10 cellular contexts compared by ENCODE assay signal in genomic region chr16:84562174-84562815, GRCh38. TPM values are rescaled to one million over a fixed set of nuclear protein-coding genes. Genes with fewer than 3 reads are reported as not detected.
DNase-seq lines count a peak whose midpoint lies in the region; ATAC-seq, FAIRE-seq and TF ChIP-seq lines count a peak whose summit lies in the region.
"Had no signal": no experiment of that assay in that cellular context is flagged by ENCODE, and none has a peak within 500 bp of the region (broad histone marks: within the 10 kb centered on the region; RNA-seq: fewer than 3 reads in every experiment).

No MANE protein-coding gene starts in this region.

- ATAC-seq in GM19025 (IDR thresholded peaks at IDR 0.05; ENCODE audit: low read depth, unreplicated experiment) (peak; percentile 53), HG03095 (IDR thresholded peaks at IDR 0.05; ENCODE audit: unreplicated experiment) (peak; percentile 69), GM12878 (peak; percentile 92), HG03457 (IDR thresholded peaks at IDR 0.05; ENCODE audit: unreplicated experiment) (no peak), HG02571 (IDR thresholded peaks at IDR 0.05; ENCODE audit: unreplicated experiment) (no peak)

- H3K27ac Mint-ChIP-seq in CD14-positive monocyte (peak overlapping the region; percentile 81 to 95 (median 85)), type B pancreatic cell (no peak overlapping the region)

- H3K9ac ChIP-seq in GM12878 (ENCODE audit: control insufficient read depth, insufficient read depth, low read length): no peak overlapping the region

- BruUV-seq in GM12878 (replicated peaks; lab: Mats Ljungman, UMichigan): no TSS peak

- POLR2A ChIA-PET in GM12878 (lab: Charles Lee): interaction anchor here (0.6 to 1.9 kb wide), 4 partner anchors 30 to 120 kb away, joined by 3 to 10 read pairs (median 6); no protein-coding TSS in a partner anchor

- H3K27ac ChIP-seq in GM12878 (ENCODE audit: control insufficient read depth, insufficient read depth): peak overlapping the region; percentile 66

- H3K79me2 ChIP-seq in GM12878 (ENCODE audit: control insufficient read depth, insufficient read depth, low read length): no peaks in the 10 kb centered on the region

- H3K36me3 ChIP-seq in GM12878 (ENCODE audit: control insufficient read depth in 2 of 2, insufficient read depth in 2 of 2, low read length in 1 of 2): peaks cover 18 to 38% of the 10 kb centered on the region in 2 experiments

- peak; percentile 78 for FAIRE-seq in GM12878 (lab: Jason Lieb, UNC)

- TF ChIP-seq CTCF in CD14-positive monocyte (IDR thresholded peaks at IDR 0.05) (no peak), GM12878 (IDR thresholded peaks at IDR 0.05 in 2 of 3, conservative IDR thresholded peaks at IDR 0.05 in 1 of 3; ENCODE audit: control insufficient read depth in 2 of 3, extremely low read depth in 1 of 3, insufficient read depth in 1 of 3, low read depth in 3 of 3, low read length in 3 of 3) (no peak), type B pancreatic cell (conservative IDR thresholded peaks at IDR 0.05) (no peak)

- peaks cover 43% of the 10 kb centered on the region for H3K4me1 Mint-ChIP-seq in CD14-positive monocyte
- H3K4me1 Mint-ChIP-seq in type B pancreatic cell (ENCODE audit: unreplicated experiment): peaks cover 17% of the 10 kb centered on the region

- peak; percentile 80 for DNase-seq in CD14-positive monocyte (ENCODE audit: low spot score)
- peak; percentile 64 for DNase-seq in GM12878 (ENCODE audit: low read depth, low spot score)
- no peak for DNase-seq in stimulated activated CD8-positive, alpha-beta memory T cell treated with anti-CD3 and anti-CD28 coated beads, Interleukin-4, amount 100 ng/mL, for 48 hours
- DNase-seq in type B pancreatic cell (ENCODE audit: extremely low spot score, unreplicated experiment): no peak
- DNase-seq: activated CD8-positive, alpha-beta memory T cell treated with anti-CD3 and anti-CD28 coated beads, Interleukin-2, amount 50 U/mL, for 4 hours; NCI-H1417 treated with DMSO at 0.1 percent for 48 hours had no signal

- RAD21 ChIA-PET in GM12878 (lab: Charles Lee; ENCODE audit: unreplicated experiment): interaction anchor here (1.0 to 1.8 kb wide), 11 partner anchors 8 to 60 kb away, joined by 3 to 11 read pairs (median 5); no protein-coding TSS in a partner anchor

- no peak overlapping the region for H2AFZ ChIP-seq in GM12878 (ENCODE audit: control insufficient read depth, low read depth, low read length)

- SMC1A ChIA-PET in GM12878 (lab: Charles Lee; ENCODE audit: uncharacterized antibody, unreplicated experiment): interaction anchor here (1.0 to 4.2 kb wide), 14 partner anchors 10 to 60 kb away, joined by 3 to 35 read pairs (median 5); no protein-coding TSS in a partner anchor

- TF ChIP-seq EP300 in GM12878 (IDR thresholded peaks at IDR 0.05; ENCODE audit: borderline replicate concordance in 1 of 2, control insufficient read depth in 1 of 2, low read depth in 2 of 2, low read length in 2 of 2): peak in 1 of 2 experiments; percentile 6; a peak in 1 of 4 replicates

- H3K4me3 Mint-ChIP-seq in CD14-positive monocyte: no peak overlapping the region
- H3K4me3 Mint-ChIP-seq in type B pancreatic cell: no peak overlapping the region

- H3K9me3 Mint-ChIP-seq in CD14-positive monocyte: no peaks in the 10 kb centered on the region
- H3K9me3 Mint-ChIP-seq in type B pancreatic cell: no peaks in the 10 kb centered on the region

- H4K20me1 ChIP-seq in GM12878 (ENCODE audit: control insufficient read depth, insufficient read depth): no peaks in the 10 kb centered on the region

- H3K4me1 ChIP-seq in GM12878 (ENCODE audit: control insufficient read depth, insufficient read depth, low read length): peaks cover 21% of the 10 kb centered on the region

- CTCF ChIA-PET in GM12878 (lab: Yijun Ruan, JAX): interaction anchor here (1.0 to 4.1 kb wide), 10 partner anchors 25 to 176 kb away, joined by 3 to 23 read pairs (median 4); no protein-coding TSS in a partner anchor

- H3K27me3 Mint-ChIP-seq in CD14-positive monocyte (ENCODE audit: low read depth in 3 of 3) (peaks cover 0 to 4% (median 1%) of the 10 kb centered on the region in 3 donors), type B pancreatic cell (no peaks in the 10 kb centered on the region)

- peak overlapping the region; percentile 39 for H3K4me2 ChIP-seq in GM12878 (ENCODE audit: control insufficient read depth, insufficient read depth)

- TF ChIP-seq RAD21 in GM12878 (IDR thresholded peaks at IDR 0.05; ENCODE audit: insufficient read depth, low read depth, low read length): no peak

- H3K9me3 ChIP-seq in GM12878 (replicated peaks; ENCODE audit: control insufficient read depth, insufficient read depth, low read length): no peaks in the 10 kb centered on the region; the same call in 2 of the 3 replicates

- H3K4me3 ChIP-seq in GM12878: no peak overlapping the region

- H3K27me3 ChIP-seq in GM12878 (replicated peaks in 1 of 2; ENCODE audit: control insufficient read depth in 2 of 2, insufficient read depth in 2 of 2, low read length in 1 of 2): no peaks in the 10 kb centered on the region

- TF ChIP-seq POLR2A in GM12878 (IDR thresholded peaks at IDR 0.05; ENCODE audit: low read depth, low read length): no peak; the same call in 1 of the 2 replicates

- 18% methylated on average over 16 of the region's 16 CpGs for WGBS in GM12878 (ENCODE audit: insufficient coverage, insufficient replicate concordance, low lambda C conversion rate, missing lambda C conversion rate)

- intact Hi-C loops in CD14-positive monocyte (cut with micrococcal nuclease) (loop anchor here (5.0 kb wide), 2 partner anchors 40 to 55 kb away; partner anchors contain the start of gene COTL1 (in 1 of the 2)), GM12878 (cut with micrococcal nuclease; ENCODE audit: unreplicated experiment) (loop anchor here (2.0 kb wide), 1 partner anchor 47 kb away; no protein-coding TSS in a partner anchor)

- in situ Hi-C loops in GM12878 (cut with MboI): no loop called here

- H3K36me3 Mint-ChIP-seq in CD14-positive monocyte: peaks cover 52 to 63% of the 10 kb centered on the region in 2 donors
- H3K36me3 Mint-ChIP-seq in type B pancreatic cell: peaks cover 4% of the 10 kb centered on the region

TF ChIP-seq in GM12878, 131 proteins besides CTCF, POLR2A, EP300 and RAD21 (continues in another document):
- TF ChIP-seq NR2C2 (IDR thresholded peaks at IDR 0.05; ENCODE audit: borderline replicate concordance, control insufficient read depth, insufficient read length, low read depth): no peak

RNA-seq across cellular contexts. Expression of gene COTL1, which starts 55.6 kb away (rescaled TPM):
- 1,000 to 10,000 TPM; 1,643 to 1,843 TPM for polyA plus RNA-seq in CD14-positive monocyte
- 94.3 and 106 TPM in 2 replicates for total RNA-seq in GM12878 (2013; cell fraction: nucleolus; rRNA removed)
- total RNA-seq in GM12878 (2014; rRNA removed): 417 and 464 TPM in 2 replicates
- 241 and 279 TPM in 2 replicates for total RNA-seq in GM12878 (2014; rRNA removed; fragmentation: Illumina TruSeq; extraction: Trizol)
- total RNA-seq in GM12878 (2021): 675 and 688 TPM in 2 replicates
- 255 TPM for polyA plus RNA-seq in GM12878 (2011; ENCODE audit: low read depth)
- 136 and 205 TPM in 2 replicates for polyA plus RNA-seq in GM12878 (2011; rRNA removed)
- polyA plus RNA-seq in GM12878 (2011; cell fraction: cytosol; rRNA removed): 261 and 288 TPM in 2 replicates
- polyA plus RNA-seq in GM12878 (2011; cell fraction: nucleus; rRNA removed): 174 and 206 TPM in 2 replicates
- 331 and 436 TPM in 2 replicates for polyA plus RNA-seq in GM12878 (2012)
- 257 and 493 TPM in 2 replicates for polyA plus RNA-seq in GM12878 (2014; fragmentation: Illumina TruSeq; extraction: Trizol)
- polyA plus RNA-seq in GM12878 (2014; fragmentation: Nextera tagmentation; extraction: Ambion mirVana): 100 to 1,000 TPM; 140 to 235 TPM
- 382 and 423 TPM in 2 replicates for polyA plus RNA-seq in GM12878 (2014; rRNA removed)
- polyA plus RNA-seq in GM12878 (2016; fragmentation: Nextera tagmentation; extraction: Ambion mirVana): 100 to 1,000 TPM; 146 to 894 TPM
- 103 and 174 TPM in 2 replicates for polyA minus RNA-seq in GM12878 (2011; rRNA and poly(A)+ RNA removed)
- polyA minus RNA-seq in GM12878 (2011; cell fraction: cytosol; rRNA and poly(A)+ RNA removed): 77.1 and 81.1 TPM in 2 replicates
- 78.5 and 132 TPM in 2 replicates for polyA minus RNA-seq in GM12878 (2011; cell fraction: nucleus; rRNA and poly(A)+ RNA removed)
- total RNA-seq in type B pancreatic cell (ENCODE audit: low replicate concordance): 75.6 and 179 TPM in 2 replicates

RNA-seq across cellular contexts. Expression of gene MEAK7, which starts 57.8 kb away (rescaled TPM):
- polyA plus RNA-seq in CD14-positive monocyte (1 to 10 TPM; 4.7 to 5.0 TPM), GM12878 (2011; rRNA removed) (10.7 and 10.9 TPM in 2 replicates), GM12878 (2014; fragmentation: Illumina TruSeq; extraction: Trizol) (4.4 and 6.7 TPM in 2 replicates), GM12878 (2014; fragmentation: Nextera tagmentation; extraction: Ambion mirVana) (1 to 10 TPM; 1.4 to 1.5 TPM), GM12878 (2014; rRNA removed) (5.6 and 5.9 TPM in 2 replicates), GM12878 (2016; fragmentation: Nextera tagmentation; extraction: Ambion mirVana) (10 to 100 TPM; 11.0 to 11.9 TPM)
- 39.4 and 41.4 TPM in 2 replicates for total RNA-seq in GM12878 (2013; cell fraction: nucleolus; rRNA removed)
- total RNA-seq in GM12878 (2014; rRNA removed) (6.2 and 6.8 TPM in 2 replicates), GM12878 (2014; rRNA removed; fragmentation: Illumina TruSeq; extraction: Trizol) (5.5 TPM in 2 replicates), GM12878 (2021) (8.5 and 9.2 TPM in 2 replicates), type B pancreatic cell (ENCODE audit: low replicate concordance) (28.5 and 30.3 TPM in 2 replicates)
- 4.0 TPM for polyA plus RNA-seq in GM12878 (2011; ENCODE audit: low read depth)
- 8.5 and 11.3 TPM in 2 replicates for polyA plus RNA-seq in GM12878 (2011; cell fraction: cytosol; rRNA removed)
- 10.4 and 11.0 TPM in 2 replicates for polyA plus RNA-seq in GM12878 (2011; cell fraction: nucleus; rRNA removed)
- polyA plus RNA-seq in GM12878 (2012): 3.1 and 3.9 TPM in 2 replicates
- polyA minus RNA-seq in GM12878 (2011; rRNA and poly(A)+ RNA removed): 8.3 and 9.7 TPM in 2 replicates
- polyA minus RNA-seq in GM12878 (2011; cell fraction: cytosol; rRNA and poly(A)+ RNA removed): 2.7 and 5.7 TPM in 2 replicates
- 5.4 and 9.5 TPM in 2 replicates for polyA minus RNA-seq in GM12878 (2011; cell fraction: nucleus; rRNA and poly(A)+ RNA removed)

Comparison
In these comparisons a context has a peak if more than half of its experiments do, and no peak if none do; other contexts are left out.
1. DNase-seq: peak in CD14-positive monocyte (single experiment) and GM12878 (single experiment); none in stimulated activated CD8-positive, alpha-beta memory T cell treated with anti-CD3 and anti-CD28 coated beads, Interleukin-4, amount 100 ng/mL, for 48 hours (single experiment) and type B pancreatic cell (single experiment).
2. ATAC-seq: peak in GM19025 (single experiment), HG03095 (single experiment) and GM12878 (single experiment); none in HG03457 (single experiment) and HG02571 (single experiment).